ENCODE assay signal across 13 cellular contexts in the genomic region with DNA sequence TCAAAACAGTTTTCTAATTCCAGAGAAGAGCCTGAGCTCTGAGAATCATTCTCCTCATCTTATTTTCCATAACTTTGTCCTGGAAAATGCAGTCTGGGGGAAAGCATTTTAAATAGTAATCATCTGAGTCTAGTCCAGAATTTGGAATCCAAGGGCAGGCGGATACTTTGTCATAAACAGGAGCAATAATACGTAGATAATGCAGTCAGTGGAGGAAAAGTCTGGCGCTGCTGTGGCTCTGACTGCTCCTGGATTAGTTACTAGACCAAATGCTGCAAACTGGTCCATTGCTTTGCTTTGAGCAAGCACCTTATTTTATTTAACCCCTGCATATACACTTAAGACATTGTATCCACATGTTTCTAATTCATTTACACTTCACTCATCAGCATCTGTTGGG.
DNase-seq lines count a peak whose midpoint lies in the region; ATAC-seq and TF ChIP-seq lines count a peak whose summit lies in the region.
"Had no signal": no experiment of that assay in that cellular context is flagged by ENCODE, and none has a peak within 500 bp of the region (broad histone marks: within the 10 kb centered on the region; RNA-seq: fewer than 3 reads in every experiment).

No MANE protein-coding gene starts in this region.

- H3K23ac ChIP-seq in IMR-90 (ENCODE audit: low read depth, low read length): no peak overlapping the region

- H2BK120ac ChIP-seq in IMR-90 (ENCODE audit: low read depth, low read length): no peak overlapping the region

- TF ChIP-seq POLR2A in IMR-90 (IDR thresholded peaks at IDR 0.05; ENCODE audit: low read depth, low read length): no peak

- H3K4ac ChIP-seq in IMR-90 (ENCODE audit: low read depth, low read length): no peak overlapping the region

- CTCF ChIA-PET in IMR-90 (lab: Yijun Ruan, JAX): interaction anchor here (1.0 to 2.2 kb wide), 2 partner anchors 12 to 14 kb away, joined by 3 to 4 read pairs; no protein-coding TSS in a partner anchor

- H2BK5ac ChIP-seq in IMR-90 (ENCODE audit: low read depth, low read length, poor library complexity, severe bottlenecking): no peak overlapping the region

- no TSS peak for BruUV-seq in IMR-90 (replicated peaks; lab: Mats Ljungman, UMichigan)

- no peak overlapping the region for H4K5ac ChIP-seq in IMR-90 (ENCODE audit: low read depth, low read length)

- TF ChIP-seq RAD21 in IMR-90 (IDR thresholded peaks at IDR 0.05; ENCODE audit: low read length): no peak

- intact Hi-C loops in IMR-90 (cut with micrococcal nuclease): no loop called here
- intact Hi-C loops in left ventricle myocardium superior (cut with micrococcal nuclease): no loop called here

- H3K36me3 ChIP-seq in IMR-90 (ENCODE audit: control insufficient read depth, insufficient read depth, low read length) (0 out of 2 replicates have a peak, but pooled peaks cover 1% of the 10 kb centered on the region), thoracic aorta (no peaks in the 10 kb centered on the region)
- H3K36me3 ChIP-seq: MG63 had no signal

- no peak overlapping the region for H3K56ac ChIP-seq in IMR-90 (ENCODE audit: extremely low read depth, insufficient read depth, low read length)

- TF ChIP-seq CTCF in IMR-90 (conservative IDR thresholded peaks at IDR 0.05; ENCODE audit: low read depth, low read length) (no peak), coronary artery (IDR thresholded peaks at IDR 0.05) (no peak), thoracic aorta (IDR thresholded peaks at IDR 0.05) (no peak)

- DNase-seq in IMR-90 (peak; percentile 40), coronary artery (ENCODE audit: low spot score) (no peak), left ventricle myocardium superior (no peak), thoracic aorta (ENCODE audit: low spot score) (no peak), NCI-H510A treated with DMSO at 0.1 percent for 48 hours (lab: John Stamatoyannopoulos, UW) (no peak), DMS79 (lab: John Stamatoyannopoulos, UW) (no peak)
- DNase-seq: CD8-positive, alpha-beta T cell; MG63; NCI-H1105; NCI-H187; PC-9 had no signal

- H3K27ac ChIP-seq in IMR-90 (ENCODE audit: insufficient read depth, low read length) (no peak overlapping the region), coronary artery (peak overlapping the region; percentile 13 to 32), thoracic aorta (peak overlapping the region; percentile 51 to 67)
- H3K27ac ChIP-seq: KMS-11, PC-9 had no signal

- in situ Hi-C loops in IMR-90 (cut with MboI; ENCODE audit: low sequenced_read_pairs): no loop called here

- H3K4me1 ChIP-seq in IMR-90 (ENCODE audit: control insufficient read depth, insufficient read depth, low read length): peaks cover 10% of the 10 kb centered on the region
- peaks cover 7 to 42% of the 10 kb centered on the region in 2 donors for H3K4me1 ChIP-seq in thoracic aorta (ENCODE audit: control insufficient read depth in 1 of 2, low read depth in 2 of 2)

- no peak overlapping the region for H2AFZ ChIP-seq in IMR-90 (replicated peaks; ENCODE audit: low read length, poor library complexity)
- H2AFZ ChIP-seq: PC-9 had no signal

- no peak overlapping the region for H4K91ac ChIP-seq in IMR-90 (ENCODE audit: insufficient read depth, low read depth, low read length)

- H4K8ac ChIP-seq in IMR-90 (ENCODE audit: low read depth in 2 of 2, low read length in 2 of 2): no peak overlapping the region

- dilution Hi-C loops in IMR-90 (cut with HindIII; ENCODE audit: low sequenced_read_pairs, unreplicated experiment): no loop called here

- no peak overlapping the region for H2AK9ac ChIP-seq in IMR-90 (replicated peaks; ENCODE audit: low read depth, low read length, poor library complexity)

- POLR2A ChIA-PET in IMR-90 (lab: Charles Lee; ENCODE audit: unreplicated experiment): no interaction called here

- no peak overlapping the region for H3K4me3 ChIP-seq in IMR-90 (ENCODE audit: insufficient read depth, low read depth, low read length)
- no peak overlapping the region for H3K4me3 ChIP-seq in coronary artery
- H3K4me3 ChIP-seq in thoracic aorta: no peak overlapping the region
- H3K4me3 ChIP-seq: MG63, PC-9 had no signal

- H2AK5ac ChIP-seq in IMR-90 (ENCODE audit: low read depth, low read length): no peak overlapping the region

- H3K4me2 ChIP-seq in IMR-90 (ENCODE audit: low read depth, low read length): peak overlapping the region; percentile 44
- H3K4me2 ChIP-seq: KMS-11, PC-9 had no signal

- H4K20me1 ChIP-seq in IMR-90 (ENCODE audit: insufficient read depth, low read length): no peaks in the 10 kb centered on the region

- peak; percentile 68 for ATAC-seq in IMR-90 (ENCODE audit: low read depth)
- peak; percentile 54 for ATAC-seq in left ventricle myocardium superior
- ATAC-seq in thoracic aorta (ENCODE audit: insufficient number of reproducible peaks, low FRiP score, low read depth): no peak
- no peak for ATAC-seq in GM21528 (IDR thresholded peaks at IDR 0.05; ENCODE audit: low FRiP score, unreplicated experiment)
- ATAC-seq: CD8-positive, alpha-beta T cell had no signal

- 29% methylated on average over 2 of the region's 3 CpGs; no CpG with 5 or more reads in 1 of the 2 experiments for WGBS in IMR-90 (ENCODE audit: extremely low coverage in 2 of 2, insufficient read length in 1 of 2), 2 experiments

- no peak overlapping the region for H3K14ac ChIP-seq in IMR-90 (replicated peaks; ENCODE audit: low read depth, low read length)

- H3K27me3 ChIP-seq in IMR-90 (ENCODE audit: control insufficient read depth, insufficient read depth, low read length): no peaks in the 10 kb centered on the region
- no peaks in the 10 kb centered on the region for H3K27me3 ChIP-seq in thoracic aorta (replicated peaks; ENCODE audit: insufficient read depth)
- H3K27me3 ChIP-seq: MG63 had no signal

- peaks cover 9 to 19% of the 10 kb centered on the region in 2 experiments for H3K79me1 ChIP-seq in IMR-90 (ENCODE audit: low read depth in 1 of 2, low read length in 2 of 2)

- H3K18ac ChIP-seq in IMR-90 (ENCODE audit: low read depth, low read length): no peak overlapping the region

- H2BK15ac ChIP-seq in IMR-90 (ENCODE audit: low read depth, low read length): no peak overlapping the region

- H3K9me3 ChIP-seq in IMR-90 (ENCODE audit: control insufficient read depth, insufficient read depth, low read length): no peaks in the 10 kb centered on the region
- no peaks in the 10 kb centered on the region for H3K9me3 ChIP-seq in thoracic aorta

- no peak overlapping the region for H2BK20ac ChIP-seq in IMR-90 (ENCODE audit: low read depth, low read length)

- H3K9ac ChIP-seq in IMR-90 (ENCODE audit: low read depth, low read length): no peak overlapping the region
- H3K9ac ChIP-seq: KMS-11 had no signal

- peaks cover 3% of the 10 kb centered on the region for H3K9me1 ChIP-seq in IMR-90 (ENCODE audit: insufficient read depth, low read length)

TF ChIP-seq in IMR-90, 13 proteins besides CTCF, POLR2A, EP300 and RAD21:
- TF ChIP-seq, protein P1, sequence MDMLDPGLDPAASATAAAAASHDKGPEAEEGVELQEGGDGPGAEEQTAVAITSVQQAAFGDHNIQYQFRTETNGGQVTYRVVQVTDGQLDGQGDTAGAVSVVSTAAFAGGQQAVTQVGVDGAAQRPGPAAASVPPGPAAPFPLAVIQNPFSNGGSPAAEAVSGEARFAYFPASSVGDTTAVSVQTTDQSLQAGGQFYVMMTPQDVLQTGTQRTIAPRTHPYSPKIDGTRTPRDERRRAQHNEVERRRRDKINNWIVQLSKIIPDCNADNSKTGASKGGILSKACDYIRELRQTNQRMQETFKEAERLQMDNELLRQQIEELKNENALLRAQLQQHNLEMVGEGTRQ (IDR thresholded peaks at IDR 0.05; ENCODE audit: low read depth, low read length): no peak
- TF ChIP-seq RFX5 (IDR thresholded peaks at IDR 0.05; ENCODE audit: low read depth, low read length) (no peak), CEBPB (IDR thresholded peaks at IDR 0.05; ENCODE audit: low read depth, low read length) (no peak), SMC3 (IDR thresholded peaks at IDR 0.05; ENCODE audit: low read depth, low read length) (no peak), CHD1 (IDR thresholded peaks at IDR 0.05; ENCODE audit: low read depth, low read length) (no peak), MAFK (IDR thresholded peaks at IDR 0.05; ENCODE audit: low read depth, low read length) (no peak), RCOR1 (IDR thresholded peaks at IDR 0.05; ENCODE audit: insufficient replicate concordance, low read length) (no peak), NFE2L2 (IDR thresholded peaks at IDR 0.05; ENCODE audit: low read depth, low read length) (no peak), MAZ (IDR thresholded peaks at IDR 0.05; ENCODE audit: borderline replicate concordance, low read depth, low read length) (no peak), MXI1 (IDR thresholded peaks at IDR 0.05; ENCODE audit: borderline replicate concordance, low read depth, low read length) (no peak), FOS (IDR thresholded peaks at IDR 0.05; ENCODE audit: low read depth, low read length) (no peak), BHLHE40 (IDR thresholded peaks at IDR 0.05; ENCODE audit: low read depth, low read length) (no peak)
- TF ChIP-seq, protein P2, sequence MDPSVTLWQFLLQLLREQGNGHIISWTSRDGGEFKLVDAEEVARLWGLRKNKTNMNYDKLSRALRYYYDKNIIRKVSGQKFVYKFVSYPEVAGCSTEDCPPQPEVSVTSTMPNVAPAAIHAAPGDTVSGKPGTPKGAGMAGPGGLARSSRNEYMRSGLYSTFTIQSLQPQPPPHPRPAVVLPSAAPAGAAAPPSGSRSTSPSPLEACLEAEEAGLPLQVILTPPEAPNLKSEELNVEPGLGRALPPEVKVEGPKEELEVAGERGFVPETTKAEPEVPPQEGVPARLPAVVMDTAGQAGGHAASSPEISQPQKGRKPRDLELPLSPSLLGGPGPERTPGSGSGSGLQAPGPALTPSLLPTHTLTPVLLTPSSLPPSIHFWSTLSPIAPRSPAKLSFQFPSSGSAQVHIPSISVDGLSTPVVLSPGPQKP (IDR thresholded peaks at IDR 0.05; ENCODE audit: borderline replicate concordance, low read depth, low read length): no peak

Comparison
In these comparisons a context has a peak if more than half of its experiments do, and no peak if none do; other contexts are left out.
1. ATAC-seq: peak in IMR-90 (single experiment) and left ventricle myocardium superior (single experiment); none in thoracic aorta (single experiment) and GM21528 (single experiment).